In the genomic region with DNA sequence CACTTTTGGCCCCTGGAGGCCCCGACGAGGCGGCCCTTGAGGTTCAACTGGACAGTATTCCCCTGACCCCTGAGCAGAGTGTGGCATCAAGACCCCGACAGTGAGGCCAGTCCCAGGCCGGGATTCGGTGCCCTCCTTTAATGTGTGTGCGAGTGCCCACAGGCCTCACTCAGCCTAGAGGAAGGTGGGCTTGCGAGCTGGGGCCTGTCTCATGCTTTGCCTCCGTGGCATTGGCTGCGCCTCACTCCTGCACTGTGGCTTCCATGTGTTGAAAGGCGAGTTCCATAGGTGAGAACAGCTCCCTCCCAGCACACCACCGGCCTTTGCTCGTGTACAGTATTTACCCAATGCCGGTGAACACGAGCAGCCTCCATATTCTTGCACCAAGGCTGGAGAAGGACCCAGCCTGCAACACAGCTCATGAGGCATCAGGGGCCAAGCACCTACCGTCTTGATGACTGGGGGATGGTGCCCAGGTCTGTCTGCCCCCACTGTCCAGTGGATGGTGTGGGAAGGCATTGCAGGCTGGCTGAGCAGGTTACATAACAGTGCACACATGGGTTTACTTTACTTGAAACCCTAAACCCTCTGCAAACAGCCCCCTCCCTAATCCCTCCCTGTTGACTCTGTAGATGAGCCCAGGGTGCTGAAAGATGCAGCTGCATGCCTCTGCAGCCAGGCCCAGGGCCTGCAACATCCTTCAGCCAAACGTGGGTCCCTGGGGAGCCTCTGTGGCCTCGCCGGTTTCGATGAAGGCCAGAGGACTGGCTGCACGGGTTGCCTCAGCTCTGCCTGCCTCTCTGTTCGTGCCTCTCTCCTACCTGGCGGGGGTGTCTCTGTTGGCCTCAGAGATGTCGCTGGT, we compare ENCODE assay signal across 1 cellular context.
A peak's percentile ranks its signal among the peaks of the same experiment; 100 is the strongest.
TF ChIP-seq lines count a peak whose summit lies in the region.

No MANE protein-coding gene starts in this region.

TF ChIP-seq in HepG2, 621 proteins besides CTCF, POLR2A, EP300 and RAD21 (continued from another document and continues in another):
- TF ChIP-seq, protein P1, sequence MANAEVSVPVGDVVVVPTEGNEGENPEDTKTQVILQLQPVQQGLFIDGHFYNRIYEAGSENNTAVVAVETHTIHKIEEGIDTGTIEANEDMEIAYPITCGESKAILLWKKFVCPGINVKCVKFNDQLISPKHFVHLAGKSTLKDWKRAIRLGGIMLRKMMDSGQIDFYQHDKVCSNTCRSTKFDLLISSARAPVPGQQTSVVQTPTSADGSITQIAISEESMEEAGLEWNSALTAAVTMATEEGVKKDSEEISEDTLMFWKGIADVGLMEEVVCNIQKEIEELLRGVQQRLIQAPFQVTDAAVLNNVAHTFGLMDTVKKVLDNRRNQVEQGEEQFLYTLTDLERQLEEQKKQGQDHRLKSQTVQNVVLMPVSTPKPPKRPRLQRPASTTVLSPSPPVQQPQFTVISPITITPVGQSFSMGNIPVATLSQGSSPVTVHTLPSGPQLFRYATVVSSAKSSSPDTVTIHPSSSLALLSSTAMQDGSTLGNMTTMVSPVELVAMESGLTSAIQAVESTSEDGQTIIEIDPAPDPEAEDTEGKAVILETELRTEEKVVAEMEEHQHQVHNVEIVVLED (CRISPR knock-in tag; IDR thresholded peaks at IDR 0.05; ENCODE audit: borderline replicate concordance), result peak; percentile 46; the same call in 1 of the 2 replicates
- TF ChIP-seq REPIN1 (CRISPR knock-in tag; IDR thresholded peaks at IDR 0.05; ENCODE audit: borderline replicate concordance, low read depth), result peak; percentile 97
- TF ChIP-seq REXO4 (CRISPR knock-in tag; IDR thresholded peaks at IDR 0.05; ENCODE audit: borderline replicate concordance), result no peak
- TF ChIP-seq ZMYM2 (CRISPR knock-in tag; IDR thresholded peaks at IDR 0.05), result peak; percentile 50; the same call in 1 of the 2 replicates
- no peak for TF ChIP-seq ISX (CRISPR knock-in tag; conservative IDR thresholded peaks at IDR 0.05)
- TF ChIP-seq HNRNPH1 (optimal IDR thresholded peaks at IDR 0.05; ENCODE audit: low read depth, low read length), result no peak
- TF ChIP-seq RFXANK (CRISPR knock-in tag; IDR thresholded peaks at IDR 0.05), result no peak
- TF ChIP-seq ZNF124 (CRISPR knock-in tag; IDR thresholded peaks at IDR 0.05), result peak; percentile 87
- peak; percentile 40; the same call in 1 of the 2 replicates for TF ChIP-seq SRF (IDR thresholded peaks at IDR 0.05; ENCODE audit: low read depth, low read length)
- TF ChIP-seq, protein P2, sequence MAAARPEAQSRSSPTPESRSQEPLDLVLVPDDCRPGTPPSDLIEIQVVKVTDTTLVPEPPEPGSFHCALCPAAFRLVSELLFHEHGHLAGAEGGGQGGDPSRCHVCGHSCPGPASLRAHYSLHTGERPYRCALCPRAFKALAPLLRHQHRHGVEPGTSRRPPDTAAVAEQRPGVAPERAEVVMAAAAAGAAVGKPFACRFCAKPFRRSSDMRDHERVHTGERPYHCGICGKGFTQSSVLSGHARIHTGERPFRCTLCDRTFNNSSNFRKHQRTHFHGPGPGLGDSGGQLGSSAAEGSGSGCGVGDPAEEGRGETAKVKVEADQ (CRISPR knock-in tag; IDR thresholded peaks at IDR 0.05; ENCODE audit: borderline replicate concordance), result peak; percentile 56; the same call in 1 of the 2 replicates
- TF ChIP-seq, protein P3, sequence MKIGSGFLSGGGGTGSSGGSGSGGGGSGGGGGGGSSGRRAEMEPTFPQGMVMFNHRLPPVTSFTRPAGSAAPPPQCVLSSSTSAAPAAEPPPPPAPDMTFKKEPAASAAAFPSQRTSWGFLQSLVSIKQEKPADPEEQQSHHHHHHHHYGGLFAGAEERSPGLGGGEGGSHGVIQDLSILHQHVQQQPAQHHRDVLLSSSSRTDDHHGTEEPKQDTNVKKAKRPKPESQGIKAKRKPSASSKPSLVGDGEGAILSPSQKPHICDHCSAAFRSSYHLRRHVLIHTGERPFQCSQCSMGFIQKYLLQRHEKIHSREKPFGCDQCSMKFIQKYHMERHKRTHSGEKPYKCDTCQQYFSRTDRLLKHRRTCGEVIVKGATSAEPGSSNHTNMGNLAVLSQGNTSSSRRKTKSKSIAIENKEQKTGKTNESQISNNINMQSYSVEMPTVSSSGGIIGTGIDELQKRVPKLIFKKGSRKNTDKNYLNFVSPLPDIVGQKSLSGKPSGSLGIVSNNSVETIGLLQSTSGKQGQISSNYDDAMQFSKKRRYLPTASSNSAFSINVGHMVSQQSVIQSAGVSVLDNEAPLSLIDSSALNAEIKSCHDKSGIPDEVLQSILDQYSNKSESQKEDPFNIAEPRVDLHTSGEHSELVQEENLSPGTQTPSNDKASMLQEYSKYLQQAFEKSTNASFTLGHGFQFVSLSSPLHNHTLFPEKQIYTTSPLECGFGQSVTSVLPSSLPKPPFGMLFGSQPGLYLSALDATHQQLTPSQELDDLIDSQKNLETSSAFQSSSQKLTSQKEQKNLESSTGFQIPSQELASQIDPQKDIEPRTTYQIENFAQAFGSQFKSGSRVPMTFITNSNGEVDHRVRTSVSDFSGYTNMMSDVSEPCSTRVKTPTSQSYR (CRISPR knock-in tag; IDR thresholded peaks at IDR 0.05; ENCODE audit: borderline replicate concordance), result peak; percentile 89
- no peak for TF ChIP-seq CCAR2 (optimal IDR thresholded peaks at IDR 0.05; ENCODE audit: low read depth, low read length)
- TF ChIP-seq RXRB (CRISPR knock-in tag; IDR thresholded peaks at IDR 0.05; ENCODE audit: borderline replicate concordance), result peak; percentile 88; the same call in 1 of the 2 replicates
- TF ChIP-seq, protein P4, sequence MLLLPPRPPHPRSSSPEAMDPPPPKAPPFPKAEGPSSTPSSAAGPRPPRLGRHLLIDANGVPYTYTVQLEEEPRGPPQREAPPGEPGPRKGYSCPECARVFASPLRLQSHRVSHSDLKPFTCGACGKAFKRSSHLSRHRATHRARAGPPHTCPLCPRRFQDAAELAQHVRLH (CRISPR knock-in tag; IDR thresholded peaks at IDR 0.05; ENCODE audit: borderline replicate concordance, low read depth), result peak; percentile 83; the same call in 1 of the 2 replicates
- TF ChIP-seq, protein P5, sequence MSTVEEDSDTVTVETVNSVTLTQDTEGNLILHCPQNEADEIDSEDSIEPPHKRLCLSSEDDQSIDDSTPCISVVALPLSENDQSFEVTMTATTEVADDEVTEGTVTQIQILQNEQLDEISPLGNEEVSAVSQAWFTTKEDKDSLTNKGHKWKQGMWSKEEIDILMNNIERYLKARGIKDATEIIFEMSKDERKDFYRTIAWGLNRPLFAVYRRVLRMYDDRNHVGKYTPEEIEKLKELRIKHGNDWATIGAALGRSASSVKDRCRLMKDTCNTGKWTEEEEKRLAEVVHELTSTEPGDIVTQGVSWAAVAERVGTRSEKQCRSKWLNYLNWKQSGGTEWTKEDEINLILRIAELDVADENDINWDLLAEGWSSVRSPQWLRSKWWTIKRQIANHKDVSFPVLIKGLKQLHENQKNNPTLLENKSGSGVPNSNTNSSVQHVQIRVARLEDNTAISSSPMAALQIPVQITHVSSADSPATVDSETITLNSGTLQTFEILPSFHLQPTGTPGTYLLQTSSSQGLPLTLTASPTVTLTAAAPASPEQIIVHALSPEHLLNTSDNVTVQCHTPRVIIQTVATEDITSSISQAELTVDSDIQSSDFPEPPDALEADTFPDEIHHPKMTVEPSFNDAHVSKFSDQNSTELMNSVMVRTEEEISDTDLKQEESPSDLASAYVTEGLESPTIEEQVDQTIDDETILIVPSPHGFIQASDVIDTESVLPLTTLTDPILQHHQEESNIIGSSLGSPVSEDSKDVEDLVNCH (CRISPR knock-in tag; IDR thresholded peaks at IDR 0.05), result no peak
- TF ChIP-seq, protein P6, sequence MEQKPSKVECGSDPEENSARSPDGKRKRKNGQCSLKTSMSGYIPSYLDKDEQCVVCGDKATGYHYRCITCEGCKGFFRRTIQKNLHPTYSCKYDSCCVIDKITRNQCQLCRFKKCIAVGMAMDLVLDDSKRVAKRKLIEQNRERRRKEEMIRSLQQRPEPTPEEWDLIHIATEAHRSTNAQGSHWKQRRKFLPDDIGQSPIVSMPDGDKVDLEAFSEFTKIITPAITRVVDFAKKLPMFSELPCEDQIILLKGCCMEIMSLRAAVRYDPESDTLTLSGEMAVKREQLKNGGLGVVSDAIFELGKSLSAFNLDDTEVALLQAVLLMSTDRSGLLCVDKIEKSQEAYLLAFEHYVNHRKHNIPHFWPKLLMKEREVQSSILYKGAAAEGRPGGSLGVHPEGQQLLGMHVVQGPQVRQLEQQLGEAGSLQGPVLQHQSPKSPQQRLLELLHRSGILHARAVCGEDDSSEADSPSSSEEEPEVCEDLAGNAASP (CRISPR knock-in tag; IDR thresholded peaks at IDR 0.05; ENCODE audit: borderline replicate concordance), result peak; percentile 75
- TF ChIP-seq, protein P7, sequence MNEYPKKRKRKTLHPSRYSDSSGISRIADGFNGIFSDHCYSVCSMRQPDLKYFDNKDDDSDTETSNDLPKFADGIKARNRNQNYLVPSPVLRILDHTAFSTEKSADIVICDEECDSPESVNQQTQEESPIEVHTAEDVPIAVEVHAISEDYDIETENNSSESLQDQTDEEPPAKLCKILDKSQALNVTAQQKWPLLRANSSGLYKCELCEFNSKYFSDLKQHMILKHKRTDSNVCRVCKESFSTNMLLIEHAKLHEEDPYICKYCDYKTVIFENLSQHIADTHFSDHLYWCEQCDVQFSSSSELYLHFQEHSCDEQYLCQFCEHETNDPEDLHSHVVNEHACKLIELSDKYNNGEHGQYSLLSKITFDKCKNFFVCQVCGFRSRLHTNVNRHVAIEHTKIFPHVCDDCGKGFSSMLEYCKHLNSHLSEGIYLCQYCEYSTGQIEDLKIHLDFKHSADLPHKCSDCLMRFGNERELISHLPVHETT (CRISPR knock-in tag; conservative IDR thresholded peaks at IDR 0.05), result peak; percentile 75; the same call in 1 of the 2 replicates
- TF ChIP-seq KLF13 (CRISPR knock-in tag; IDR thresholded peaks at IDR 0.05), result peak; percentile 80; the same call in 1 of the 2 replicates
- no peak for TF ChIP-seq KLF15 (CRISPR knock-in tag; IDR thresholded peaks at IDR 0.05; ENCODE audit: borderline replicate concordance)
- TF ChIP-seq U2AF1 (optimal IDR thresholded peaks at IDR 0.05; ENCODE audit: low read depth, low read length), result no peak
- no peak; the same call in 1 of the 2 replicates for TF ChIP-seq ZNF562 (CRISPR knock-in tag; IDR thresholded peaks at IDR 0.05; ENCODE audit: borderline replicate concordance)
- peak; percentile 39; the same call in 1 of the 2 replicates for TF ChIP-seq RFX3 (CRISPR knock-in tag; IDR thresholded peaks at IDR 0.05)
- TF ChIP-seq KDM1A (CRISPR knock-in tag; IDR thresholded peaks at IDR 0.05), result peak; percentile 92
- TF ChIP-seq ZNF143 (CRISPR knock-in tag; IDR thresholded peaks at IDR 0.05), result no peak
- TF ChIP-seq ZNF441 (CRISPR knock-in tag; IDR thresholded peaks at IDR 0.05; ENCODE audit: borderline replicate concordance), result peak; percentile 79; the same call in 1 of the 2 replicates
- peak; percentile 72; the same call in 1 of the 2 replicates for TF ChIP-seq YEATS2 (CRISPR knock-in tag; IDR thresholded peaks at IDR 0.05; ENCODE audit: borderline replicate concordance)
- TF ChIP-seq BCL6 (CRISPR knock-in tag; IDR thresholded peaks at IDR 0.05), result peak; percentile 97
- peak; percentile 72; the same call in 1 of the 2 replicates for TF ChIP-seq HNF4G (IDR thresholded peaks at IDR 0.05; ENCODE audit: borderline replicate concordance, low read depth, low read length)
- peak; percentile 47; the same call in 1 of the 2 replicates for TF ChIP-seq HNF4G (CRISPR knock-in tag; IDR thresholded peaks at IDR 0.05; ENCODE audit: borderline replicate concordance, low read depth)
- TF ChIP-seq, protein P8, sequence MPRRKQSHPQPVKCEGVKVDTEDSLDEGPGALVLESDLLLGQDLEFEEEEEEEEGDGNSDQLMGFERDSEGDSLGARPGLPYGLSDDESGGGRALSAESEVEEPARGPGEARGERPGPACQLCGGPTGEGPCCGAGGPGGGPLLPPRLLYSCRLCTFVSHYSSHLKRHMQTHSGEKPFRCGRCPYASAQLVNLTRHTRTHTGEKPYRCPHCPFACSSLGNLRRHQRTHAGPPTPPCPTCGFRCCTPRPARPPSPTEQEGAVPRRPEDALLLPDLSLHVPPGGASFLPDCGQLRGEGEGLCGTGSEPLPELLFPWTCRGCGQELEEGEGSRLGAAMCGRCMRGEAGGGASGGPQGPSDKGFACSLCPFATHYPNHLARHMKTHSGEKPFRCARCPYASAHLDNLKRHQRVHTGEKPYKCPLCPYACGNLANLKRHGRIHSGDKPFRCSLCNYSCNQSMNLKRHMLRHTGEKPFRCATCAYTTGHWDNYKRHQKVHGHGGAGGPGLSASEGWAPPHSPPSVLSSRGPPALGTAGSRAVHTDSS (CRISPR knock-in tag; conservative IDR thresholded peaks at IDR 0.05), result no peak
- no peak for TF ChIP-seq MZF1 (CRISPR knock-in tag; IDR thresholded peaks at IDR 0.05; ENCODE audit: borderline replicate concordance)
- TF ChIP-seq ZNF7 (CRISPR knock-in tag; IDR thresholded peaks at IDR 0.05), result no peak
- TF ChIP-seq SIN3B (IDR thresholded peaks at IDR 0.05; ENCODE audit: low read length), result no peak
- TF ChIP-seq, protein P9, sequence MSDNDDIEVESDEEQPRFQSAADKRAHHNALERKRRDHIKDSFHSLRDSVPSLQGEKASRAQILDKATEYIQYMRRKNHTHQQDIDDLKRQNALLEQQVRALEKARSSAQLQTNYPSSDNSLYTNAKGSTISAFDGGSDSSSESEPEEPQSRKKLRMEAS (IDR thresholded peaks at IDR 0.05), result no peak; the same call in none of the 2 replicates
- no peak for TF ChIP-seq GTF3A (CRISPR knock-in tag; conservative IDR thresholded peaks at IDR 0.05)
- TF ChIP-seq FOXP1 (IDR thresholded peaks at IDR 0.05), result peak; percentile 32; the same call in 1 of the 2 replicates
- TF ChIP-seq FOXP1 (CRISPR knock-in tag; IDR thresholded peaks at IDR 0.05), result peak; percentile 96
- no peak for TF ChIP-seq KDM5A (IDR thresholded peaks at IDR 0.05; ENCODE audit: borderline replicate concordance, low read length)
- TF ChIP-seq MBD4 (IDR thresholded peaks at IDR 0.05; ENCODE audit: borderline replicate concordance, low read length), result no peak
- TF ChIP-seq KDM2A (CRISPR knock-in tag; IDR thresholded peaks at IDR 0.05; ENCODE audit: borderline replicate concordance, low read depth), result peak; percentile 78
- TF ChIP-seq, protein P10, sequence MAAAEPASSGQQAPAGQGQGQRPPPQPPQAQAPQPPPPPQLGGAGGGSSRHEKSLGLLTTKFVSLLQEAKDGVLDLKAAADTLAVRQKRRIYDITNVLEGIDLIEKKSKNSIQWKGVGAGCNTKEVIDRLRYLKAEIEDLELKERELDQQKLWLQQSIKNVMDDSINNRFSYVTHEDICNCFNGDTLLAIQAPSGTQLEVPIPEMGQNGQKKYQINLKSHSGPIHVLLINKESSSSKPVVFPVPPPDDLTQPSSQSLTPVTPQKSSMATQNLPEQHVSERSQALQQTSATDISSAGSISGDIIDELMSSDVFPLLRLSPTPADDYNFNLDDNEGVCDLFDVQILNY (CRISPR knock-in tag; conservative IDR thresholded peaks at IDR 0.05), result no peak
- TF ChIP-seq SNRNP70 (IDR thresholded peaks at IDR 0.05; ENCODE audit: low read depth, low read length), result no peak
- no peak for TF ChIP-seq CREB1 (IDR thresholded peaks at IDR 0.05)
- no peak for TF ChIP-seq CREB1 (CRISPR knock-in tag; IDR thresholded peaks at IDR 0.05)
- no peak for TF ChIP-seq NFKBIZ (CRISPR knock-in tag; IDR thresholded peaks at IDR 0.05)
- TF ChIP-seq, protein P11, sequence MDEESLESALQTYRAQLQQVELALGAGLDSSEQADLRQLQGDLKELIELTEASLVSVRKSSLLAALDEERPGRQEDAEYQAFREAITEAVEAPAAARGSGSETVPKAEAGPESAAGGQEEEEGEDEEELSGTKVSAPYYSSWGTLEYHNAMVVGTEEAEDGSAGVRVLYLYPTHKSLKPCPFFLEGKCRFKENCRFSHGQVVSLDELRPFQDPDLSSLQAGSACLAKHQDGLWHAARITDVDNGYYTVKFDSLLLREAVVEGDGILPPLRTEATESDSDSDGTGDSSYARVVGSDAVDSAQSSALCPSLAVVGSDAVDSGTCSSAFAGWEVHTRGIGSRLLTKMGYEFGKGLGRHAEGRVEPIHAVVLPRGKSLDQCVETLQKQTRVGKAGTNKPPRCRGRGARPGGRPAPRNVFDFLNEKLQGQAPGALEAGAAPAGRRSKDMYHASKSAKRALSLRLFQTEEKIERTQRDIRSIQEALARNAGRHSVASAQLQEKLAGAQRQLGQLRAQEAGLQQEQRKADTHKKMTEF (CRISPR knock-in tag; IDR thresholded peaks at IDR 0.05), result peak; percentile 79
